In genomic region chr12:85955127-85955526, GRCh38 we compare ENCODE assay signal across 11 cellular contexts.
DNase-seq lines count a peak whose midpoint lies in the region; ATAC-seq and TF ChIP-seq lines count a peak whose summit lies in the region.
"Had no signal": no experiment of that assay in that cellular context is flagged by ENCODE, and none has a peak within 500 bp of the region (broad histone marks: within the 10 kb centered on the region; RNA-seq: fewer than 3 reads in every experiment).

No MANE protein-coding gene starts in this region.

- H3K4me1 Mint-ChIP-seq in activated CD4-positive, alpha-beta memory T cell treated with anti-CD3 and anti-CD28 coated beads for 36 hours (ENCODE audit: low read depth) = no peaks in the 10 kb centered on the region
- H3K4me1 Mint-ChIP-seq: memory B cell, T-helper 17 cell had no signal

- no peaks in the 10 kb centered on the region for H3K36me3 Mint-ChIP-seq in activated CD4-positive, alpha-beta memory T cell treated with anti-CD3 and anti-CD28 coated beads for 36 hours
- H3K36me3 Mint-ChIP-seq: memory B cell had no signal

- H2BK5ac ChIP-seq in mesenchymal stem cell (ENCODE audit: low read depth, low read length, poor library complexity, severe bottlenecking) = no peak overlapping the region

- ATAC-seq in body of pancreas = no peak
- ATAC-seq: T-helper 17 cell had no signal

- no peaks in the 10 kb centered on the region for H3K9me3 Mint-ChIP-seq in activated CD4-positive, alpha-beta memory T cell treated with anti-CD3 and anti-CD28 coated beads for 36 hours
- H3K9me3 Mint-ChIP-seq: memory B cell had no signal

- no peak overlapping the region for H2BK15ac ChIP-seq in mesenchymal stem cell (ENCODE audit: low read depth, poor library complexity, severe bottlenecking)

- no peak overlapping the region for H3K4ac ChIP-seq in mesenchymal stem cell (ENCODE audit: low read depth in 1 of 2, low read length in 2 of 2)

- TF ChIP-seq CTCF in body of pancreas (IDR thresholded peaks at IDR 0.05) = peak in 4 of 7 experiments; percentile 5 to 30 (median 18)

- no peak for TF ChIP-seq POLR2A in body of pancreas (IDR thresholded peaks at IDR 0.05)

- H3K18ac ChIP-seq in mesenchymal stem cell (ENCODE audit: low read depth in 1 of 2, low read length in 2 of 2) = no peak overlapping the region

- H3K27ac Mint-ChIP-seq in activated CD4-positive, alpha-beta memory T cell treated with anti-CD3 and anti-CD28 coated beads for 36 hours = no peak overlapping the region
- H3K27ac Mint-ChIP-seq: memory B cell, T-helper 17 cell had no signal

- H3K14ac ChIP-seq in mesenchymal stem cell (ENCODE audit: low read length in 2 of 2) = no peak overlapping the region

- DNase-seq in D341Med (ENCODE audit: low spot score) = peak; percentile 12
- no peak for DNase-seq in body of pancreas
- DNase-seq in mesenchymal stem cell = peak; percentile 5
- no peak for DNase-seq in activated CD4-positive, alpha-beta memory T cell treated with anti-CD3 and anti-CD28 coated beads for 36 hours
- DNase-seq in inferior parietal cortex (ENCODE audit: extremely low spot score) = no peak
- no peak for DNase-seq in islet precursor cell
- no peak for DNase-seq in NCI-H510A treated with DMSO at 0.1 percent for 48 hours (lab: John Stamatoyannopoulos, UW)
- DNase-seq: activated CD4-positive, alpha-beta T cell treated with anti-CD3 and anti-CD28 coated beads, Interleukin-2, amount 50 U/mL, for 48 hours; T-helper 17 cell had no signal

- no peak overlapping the region for H3K9ac ChIP-seq in mesenchymal stem cell (ENCODE audit: low read length)

- H3K27ac ChIP-seq in body of pancreas (no peak overlapping the region), mesenchymal stem cell (ENCODE audit: low read length, poor library complexity, severe bottlenecking) (no peak overlapping the region)

- H3K4me3 Mint-ChIP-seq in activated CD4-positive, alpha-beta memory T cell treated with anti-CD3 and anti-CD28 coated beads for 36 hours = no peak overlapping the region
- H3K4me3 Mint-ChIP-seq: memory B cell, T-helper 17 cell had no signal

- H3K27me3 Mint-ChIP-seq in activated CD4-positive, alpha-beta memory T cell treated with anti-CD3 and anti-CD28 coated beads for 36 hours = no peaks in the 10 kb centered on the region
- H3K27me3 Mint-ChIP-seq: memory B cell, T-helper 17 cell had no signal

- TF ChIP-seq RAD21 in Ishikawa (IDR thresholded peaks at IDR 0.05; ENCODE audit: low read depth) = peak; percentile 12; the same call in 1 of the 2 replicates

- H3K4me1 ChIP-seq in body of pancreas (no peaks in the 10 kb centered on the region), mesenchymal stem cell (ENCODE audit: control insufficient read depth, insufficient read depth, low read depth, low read length) (peaks cover 3% of the 10 kb centered on the region)

- H3K9me3 ChIP-seq in body of pancreas (no peaks in the 10 kb centered on the region), mesenchymal stem cell (ENCODE audit: control insufficient read depth, low read length) (no peaks in the 10 kb centered on the region)

- H2AFZ ChIP-seq in mesenchymal stem cell (ENCODE audit: low read depth, low read length) = no peak overlapping the region

- H4K91ac ChIP-seq in mesenchymal stem cell (ENCODE audit: low read length) = no peak overlapping the region

- WGBS in body of pancreas, 2 donors = 67 to 75% methylated on average over 1 of the region's 1 CpG
- 100% methylated on average over 1 of the region's 1 CpG for WGBS in mesenchymal stem cell

- H2BK120ac ChIP-seq in mesenchymal stem cell (ENCODE audit: low read depth, low read length) = no peak overlapping the region

- CTCF ChIA-PET in activated CD4-positive, alpha-beta memory T cell treated with anti-CD3 and anti-CD28 coated beads for 36 hours (lab: Charles Lee) = no interaction called here

- no peak overlapping the region for H3K4me3 ChIP-seq in body of pancreas
- H3K4me3 ChIP-seq in mesenchymal stem cell (ENCODE audit: insufficient read depth in 1 of 2, low read depth in 1 of 2, low read length in 2 of 2) = no peak overlapping the region

- TF ChIP-seq EP300 in Ishikawa (IDR thresholded peaks at IDR 0.05; ENCODE audit: borderline replicate concordance) = no peak

- no peaks in the 10 kb centered on the region for H3K36me3 ChIP-seq in body of pancreas (replicated peaks in 1 of 2; ENCODE audit: insufficient read depth in 1 of 2, low read depth in 2 of 2)
- no peaks in the 10 kb centered on the region for H3K36me3 ChIP-seq in mesenchymal stem cell (ENCODE audit: control insufficient read depth in 1 of 2, insufficient read depth in 2 of 2, low read depth in 1 of 2, low read length in 2 of 2)

- no peak overlapping the region for H3K4me2 ChIP-seq in mesenchymal stem cell (ENCODE audit: low read length, poor library complexity, severe bottlenecking)

- intact Hi-C loops in body of pancreas (cut with DNase I) = no loop called here
- intact Hi-C loops in activated CD4-positive, alpha-beta memory T cell treated with anti-CD3 and anti-CD28 coated beads for 36 hours (cut with micrococcal nuclease) = no loop called here

- H3K79me1 ChIP-seq in mesenchymal stem cell (replicated peaks; ENCODE audit: low read length, poor library complexity, severe bottlenecking) = no peaks in the 10 kb centered on the region

- no peak overlapping the region for H3K23ac ChIP-seq in mesenchymal stem cell (ENCODE audit: low read length in 2 of 2)

- H2BK12ac ChIP-seq in mesenchymal stem cell (ENCODE audit: low read length in 2 of 2) = no peak overlapping the region

- no peak overlapping the region for H4K8ac ChIP-seq in mesenchymal stem cell (ENCODE audit: low read length)

- no peak overlapping the region for H2AK5ac ChIP-seq in mesenchymal stem cell (ENCODE audit: low read length, severe bottlenecking)

- H3K27me3 ChIP-seq in body of pancreas (no peaks in the 10 kb centered on the region), mesenchymal stem cell (ENCODE audit: control insufficient read depth in 1 of 2, insufficient read depth in 1 of 2, low read length in 2 of 2) (no peaks in the 10 kb centered on the region)

- POLR2A ChIA-PET in activated CD4-positive, alpha-beta memory T cell treated with anti-CD3 and anti-CD28 coated beads for 36 hours (lab: Charles Lee) = no interaction called here

TF ChIP-seq in Ishikawa, 13 proteins besides CTCF, POLR2A, EP300 and RAD21:
- TF ChIP-seq NFIC (IDR thresholded peaks at IDR 0.05) = no peak
- TF ChIP-seq ZBTB7A (IDR thresholded peaks at IDR 0.05; ENCODE audit: low read depth) = no peak
- no peak for TF ChIP-seq EGR1 (IDR thresholded peaks at IDR 0.05)
- no peak for TF ChIP-seq YY1 (IDR thresholded peaks at IDR 0.05; ENCODE audit: low read depth)
- TF ChIP-seq TCF12 (IDR thresholded peaks at IDR 0.05; ENCODE audit: low read depth) = no peak
- no peak for TF ChIP-seq CEBPB (IDR thresholded peaks at IDR 0.05)
- TF ChIP-seq, protein P1, sequence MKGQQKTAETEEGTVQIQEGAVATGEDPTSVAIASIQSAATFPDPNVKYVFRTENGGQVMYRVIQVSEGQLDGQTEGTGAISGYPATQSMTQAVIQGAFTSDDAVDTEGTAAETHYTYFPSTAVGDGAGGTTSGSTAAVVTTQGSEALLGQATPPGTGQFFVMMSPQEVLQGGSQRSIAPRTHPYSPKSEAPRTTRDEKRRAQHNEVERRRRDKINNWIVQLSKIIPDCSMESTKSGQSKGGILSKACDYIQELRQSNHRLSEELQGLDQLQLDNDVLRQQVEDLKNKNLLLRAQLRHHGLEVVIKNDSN (IDR thresholded peaks at IDR 0.05) = no peak
- no peak for TF ChIP-seq TAF1 (IDR thresholded peaks at IDR 0.05; ENCODE audit: low read depth)
- no peak for TF ChIP-seq REST (IDR thresholded peaks at IDR 0.05; ENCODE audit: low read depth)
- TF ChIP-seq FOXM1 (IDR thresholded peaks at IDR 0.05; ENCODE audit: borderline replicate concordance, low read depth) = no peak
- TF ChIP-seq CREB1 (IDR thresholded peaks at IDR 0.05; ENCODE audit: low read depth) = no peak
- TF ChIP-seq TEAD4 (IDR thresholded peaks at IDR 0.05) = no peak
- no peak for TF ChIP-seq MAX (IDR thresholded peaks at IDR 0.05)
TF ChIP-seq in Ishikawa: peak in this region for 0.

Comparison
In these comparisons a context has a peak if more than half of its experiments do, and no peak if none do; other contexts are left out.
1. DNase-seq: peak in D341Med (single experiment) and mesenchymal stem cell (single experiment); none in body of pancreas (0 of 4), activated CD4-positive, alpha-beta memory T cell treated with anti-CD3 and anti-CD28 coated beads for 36 hours (single experiment), inferior parietal cortex (single experiment), islet precursor cell (single experiment) and NCI-H510A treated with DMSO at 0.1 percent for 48 hours (single experiment).